In genomic region chr3:94654096-94654495, GRCh38 we compare ENCODE assay signal across 26 cellular contexts.
"Had no signal": no experiment of that assay in that cellular context is flagged by ENCODE, and none has a peak within 500 bp of the region (broad histone marks: within the 10 kb centered on the region; RNA-seq: fewer than 3 reads in every experiment).

No MANE protein-coding gene starts in this region.

- H3K4me3 Mint-ChIP-seq: activated CD8-positive, alpha-beta T cell treated with anti-CD3 and anti-CD28 coated beads for 36 hours; activated naive CD8-positive, alpha-beta T cell; activated T-cell treated with anti-CD3 and anti-CD28 coated beads, Interleukin-2, amount 50 U/mL, for 4 hours; activated T-helper 17 cell treated with anti-CD3 and anti-CD28 coated beads, Interleukin-2, amount 50 U/mL, for 72 hours; central memory CD8-positive, alpha-beta T cell; dendritic cell treated with granulocyte-macrophage colony-stimulating factor and Interleukin-4, amounts not matched to agents 40 ng/mL and 50 ng/mL, for 4 days; endodermal cell; WTC11 had no signal

- H3K27me3 Mint-ChIP-seq: activated CD8-positive, alpha-beta T cell treated with anti-CD3 and anti-CD28 coated beads for 36 hours; activated naive CD8-positive, alpha-beta T cell; activated T-helper 17 cell treated with anti-CD3 and anti-CD28 coated beads, Interleukin-2, amount 50 U/mL, for 72 hours; central memory CD8-positive, alpha-beta T cell; dendritic cell treated with granulocyte-macrophage colony-stimulating factor and Interleukin-4, amounts not matched to agents 40 ng/mL and 50 ng/mL, for 4 days had no signal

- H3K36me3 ChIP-seq: brain microvascular endothelial cell had no signal

- DNase-seq: activated CD4-positive, alpha-beta T cell treated with anti-CD3 and anti-CD28 coated beads for 1 hour; activated CD4-positive, alpha-beta T cell treated with anti-CD3 and anti-CD28 coated beads for 4 hours; activated CD4-positive, alpha-beta T cell treated with anti-CD3 and anti-CD28 coated beads, Interleukin-2, amount 50 U/mL, for 1 hour; activated CD4-positive, alpha-beta T cell treated with anti-CD3 and anti-CD28 coated beads, Interleukin-2, amount 50 U/mL, for 48 hours; activated CD8-positive, alpha-beta memory T cell treated with anti-CD3 and anti-CD28 coated beads for 24 hours; activated CD8-positive, alpha-beta T cell treated with anti-CD3 and anti-CD28 coated beads for 36 hours; activated effector memory CD4-positive, alpha-beta T cell treated with Interleukin-2 at 50 U/mL for 16 hours; activated gamma-delta T cell treated with Interleukin-2 at 50 U/mL for 16 hours; activated naive CD4-positive, alpha-beta T cell treated with anti-CD3 and anti-CD28 coated beads, Interleukin-2, amount 50 U/mL, for 16 hours; activated naive CD4-positive, alpha-beta T cell treated with Interleukin-2 at 50 U/mL for 16 hours; activated T-cell treated with anti-CD3 and anti-CD28 coated beads, Interleukin-2, amount 50 U/mL, for 4 hours; amniotic stem cell; anterior cingulate cortex; brain microvascular endothelial cell; dorsolateral prefrontal cortex; effector memory CD4-positive, alpha-beta T cell; endodermal cell; foreskin fibroblast; T-helper 2 cell had no signal

- H3K4me3 ChIP-seq: coronary artery, dorsolateral prefrontal cortex had no signal

- H3K27ac Mint-ChIP-seq: activated CD8-positive, alpha-beta T cell treated with anti-CD3 and anti-CD28 coated beads for 36 hours; activated naive CD8-positive, alpha-beta T cell; activated T-helper 17 cell treated with anti-CD3 and anti-CD28 coated beads, Interleukin-2, amount 50 U/mL, for 72 hours; dendritic cell treated with granulocyte-macrophage colony-stimulating factor and Interleukin-4, amounts not matched to agents 40 ng/mL and 50 ng/mL, for 4 days; endodermal cell; WTC11 had no signal

- H3K4me1 Mint-ChIP-seq: activated T-helper 17 cell treated with anti-CD3 and anti-CD28 coated beads, Interleukin-2, amount 50 U/mL, for 72 hours; central memory CD8-positive, alpha-beta T cell; WTC11 had no signal

- H3K27ac ChIP-seq: brain microvascular endothelial cell, coronary artery, dorsolateral prefrontal cortex had no signal

- H3K36me3 Mint-ChIP-seq: activated naive CD8-positive, alpha-beta T cell; WTC11 had no signal

- ATAC-seq: activated CD8-positive, alpha-beta T cell treated with anti-CD3 and anti-CD28 coated beads for 36 hours; activated T-cell treated with anti-CD3 and anti-CD28 coated beads, Interleukin-2, amount 50 U/mL, for 4 hours; activated T-helper 17 cell treated with anti-CD3 and anti-CD28 coated beads, Interleukin-2, amount 50 U/mL, for 72 hours; esophagus mucosa; WTC11 had no signal

- H3K27me3 ChIP-seq: brain microvascular endothelial cell had no signal
